Comparison of ENCODE assay signal across 13 cellular contexts in the genomic region with DNA sequence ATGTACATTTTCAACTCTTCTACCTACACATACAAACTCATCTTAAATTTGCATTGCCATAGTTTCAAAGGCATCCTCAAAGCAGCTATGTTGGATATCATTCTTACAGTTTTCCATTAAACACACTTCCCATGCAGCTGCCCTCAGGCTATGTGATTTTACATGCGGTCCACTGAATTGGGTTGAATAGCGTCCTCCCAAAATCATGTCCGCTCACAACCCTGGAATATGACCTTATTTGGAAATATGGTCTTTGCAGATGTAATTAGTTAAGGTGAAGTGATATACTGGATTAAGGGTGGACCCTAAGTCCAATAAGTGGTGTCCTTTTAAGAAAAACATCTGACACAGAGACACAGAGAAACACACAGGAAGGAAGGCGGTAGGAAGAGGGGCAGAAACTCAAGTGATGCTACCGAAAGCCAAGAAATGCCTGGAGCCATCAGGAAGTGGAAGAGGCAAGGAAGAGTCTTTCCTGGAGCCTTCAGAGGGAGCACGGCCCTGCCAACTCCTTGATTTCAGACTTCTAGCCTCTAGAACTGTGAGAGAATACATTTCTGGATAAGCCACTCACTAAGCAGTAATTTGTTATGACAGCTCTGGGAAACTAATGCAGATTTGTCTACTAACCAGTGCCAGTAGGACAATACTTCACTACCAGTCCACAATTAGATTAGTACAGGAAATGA. TPM values are rescaled to one million over a fixed set of nuclear protein-coding genes. Genes with fewer than 3 reads are reported as not detected.
DNase-seq lines count a peak whose midpoint lies in the region; ATAC-seq and TF ChIP-seq lines count a peak whose summit lies in the region.
"Had no signal": no experiment of that assay in that cellular context is flagged by ENCODE, and none has a peak within 500 bp of the region (broad histone marks: within the 10 kb centered on the region; RNA-seq: fewer than 3 reads in every experiment).

No MANE protein-coding gene starts in this region.

- DNase-seq in HCEC 1CT (peak; percentile 26), amniotic epithelial cell (ENCODE audit: low read depth) (peak; percentile 72), right cardiac atrium (peak in 1 of 3 donors; percentile 45), sigmoid colon (no peak), prostate gland (ENCODE audit: low spot score) (no peak)
- DNase-seq in CD8-positive, alpha-beta T cell = no peak
- no peak for DNase-seq in activated CD8-positive, alpha-beta memory T cell treated with anti-CD3 and anti-CD28 coated beads, Interleukin-2, amount 50 U/mL, for 48 hours
- DNase-seq: activated CD8-positive, alpha-beta memory T cell treated with anti-CD3 and anti-CD28 coated beads, Interleukin-2, amount 50 U/mL, for 4 hours; CD4-positive, alpha-beta memory T cell; naive B cell; NCI-H2227 treated with DMSO at 0.1 percent for 48 hours had no signal

- no peak for TF ChIP-seq EP300 in sigmoid colon (IDR thresholded peaks at IDR 0.05)

- no peaks in the 10 kb centered on the region for H3K9me3 Mint-ChIP-seq in CD8-positive, alpha-beta T cell
- H3K9me3 Mint-ChIP-seq: CD4-positive, alpha-beta memory T cell; naive B cell; stimulated activated effector memory CD8-positive, alpha-beta T cell treated with anti-CD3 and anti-CD28 coated beads, Interleukin-12 subunit alpha, Interleukin-12 subunit beta, amount 100 ng/mL, for 72 hours had no signal

- no peaks in the 10 kb centered on the region for H3K9me3 ChIP-seq in right cardiac atrium (ENCODE audit: control insufficient read depth, low read length)
- H3K9me3 ChIP-seq in sigmoid colon = no peaks in the 10 kb centered on the region
- H3K9me3 ChIP-seq in CD8-positive, alpha-beta T cell (ENCODE audit: low read length) = no peaks in the 10 kb centered on the region
- no peaks in the 10 kb centered on the region for H3K9me3 ChIP-seq in prostate gland

- TF ChIP-seq CTCF in sigmoid colon (IDR thresholded peaks at IDR 0.05) (no peak), prostate gland (IDR thresholded peaks at IDR 0.05) (no peak)
- TF ChIP-seq CTCF in CD8-positive, alpha-beta T cell (IDR thresholded peaks at IDR 0.05) = no peak

- POLR2A ChIA-PET in CD8-positive, alpha-beta T cell (lab: Charles Lee) = no interaction called here

- intact Hi-C loops in right cardiac atrium (cut with DNase I) (no loop called here), sigmoid colon (cut with DNase I) (no loop called here), prostate gland (cut with DNase I) (no loop called here)
- intact Hi-C loops in CD8-positive, alpha-beta T cell (cut with DNase I, micrococcal nuclease) = no loop called here

- ATAC-seq in right cardiac atrium = peak; percentile 2 to 16
- ATAC-seq in CD8-positive, alpha-beta T cell = no peak
- ATAC-seq in HG03097 (IDR thresholded peaks at IDR 0.05; ENCODE audit: low FRiP score, unreplicated experiment) = no peak
- ATAC-seq: stimulated activated effector memory CD8-positive, alpha-beta T cell treated with anti-CD3 and anti-CD28 coated beads, Interleukin-12 subunit alpha, Interleukin-12 subunit beta, amount 100 ng/mL, for 72 hours had no signal

- no peaks in the 10 kb centered on the region for H3K36me3 Mint-ChIP-seq in CD8-positive, alpha-beta T cell
- H3K36me3 Mint-ChIP-seq: CD4-positive, alpha-beta memory T cell; naive B cell; stimulated activated effector memory CD8-positive, alpha-beta T cell treated with anti-CD3 and anti-CD28 coated beads, Interleukin-12 subunit alpha, Interleukin-12 subunit beta, amount 100 ng/mL, for 72 hours had no signal

- H3K27me3 ChIP-seq in right cardiac atrium (ENCODE audit: control insufficient read depth, insufficient read depth) = no peaks in the 10 kb centered on the region
- H3K27me3 ChIP-seq in sigmoid colon = no peaks in the 10 kb centered on the region
- no peaks in the 10 kb centered on the region for H3K27me3 ChIP-seq in CD8-positive, alpha-beta T cell (ENCODE audit: insufficient read depth, low read length)
- no peaks in the 10 kb centered on the region for H3K27me3 ChIP-seq in prostate gland (replicated peaks; ENCODE audit: insufficient read depth)

- TF ChIP-seq POLR2A in sigmoid colon (IDR thresholded peaks at IDR 0.05) (no peak), prostate gland (IDR thresholded peaks at IDR 0.05) (no peak)

- WGBS in right cardiac atrium = 41% methylated on average over 6 of the region's 6 CpGs
- WGBS in sigmoid colon, 2 donors = 78 to 83% methylated on average over 6 of the region's 6 CpGs
- WGBS in prostate gland = 89% methylated on average over 6 of the region's 6 CpGs

- peaks cover 8% of the 10 kb centered on the region for H3K27me3 Mint-ChIP-seq in CD8-positive, alpha-beta T cell (ENCODE audit: low read depth)

- H3K27ac Mint-ChIP-seq in CD8-positive, alpha-beta T cell = no peak overlapping the region
- H3K27ac Mint-ChIP-seq: CD4-positive, alpha-beta memory T cell; naive B cell; stimulated activated effector memory CD8-positive, alpha-beta T cell treated with anti-CD3 and anti-CD28 coated beads, Interleukin-12 subunit alpha, Interleukin-12 subunit beta, amount 100 ng/mL, for 72 hours had no signal

- H3K36me3 ChIP-seq in sigmoid colon = no peaks in the 10 kb centered on the region
- H3K36me3 ChIP-seq in CD8-positive, alpha-beta T cell (ENCODE audit: insufficient read depth, low read length) = no peaks in the 10 kb centered on the region
- H3K36me3 ChIP-seq in prostate gland = no peaks in the 10 kb centered on the region

- no peak overlapping the region for H3K4me3 ChIP-seq in right cardiac atrium (ENCODE audit: low read length)
- H3K4me3 ChIP-seq in sigmoid colon = no peak overlapping the region
- H3K4me3 ChIP-seq in CD8-positive, alpha-beta T cell (ENCODE audit: low read depth, low read length) = no peak overlapping the region
- H3K4me3 ChIP-seq in prostate gland = no peak overlapping the region

- H3K4me1 Mint-ChIP-seq in CD8-positive, alpha-beta T cell (ENCODE audit: low read depth) = no peaks in the 10 kb centered on the region
- H3K4me1 Mint-ChIP-seq: naive B cell had no signal

- CTCF ChIA-PET in CD8-positive, alpha-beta T cell (lab: Charles Lee) = interaction anchor here (0.7 to 1.7 kb wide), 2 partner anchors 9 to 20 kb away, joined by 3 read pairs; no protein-coding TSS in a partner anchor

- peak overlapping the region; percentile 97 for H3K27ac ChIP-seq in right cardiac atrium (ENCODE audit: low read length)
- H3K27ac ChIP-seq in sigmoid colon = peak overlapping the region; percentile 56 to 80 (median 77)
- no peak overlapping the region for H3K27ac ChIP-seq in CD8-positive, alpha-beta T cell (ENCODE audit: low read depth, low read length)
- no peak overlapping the region for H3K27ac ChIP-seq in prostate gland

- H3K4me1 ChIP-seq in right cardiac atrium (ENCODE audit: control insufficient read depth, insufficient read depth, low read length) (peaks cover 4% of the 10 kb centered on the region), sigmoid colon (peaks cover 0 to 91% (median 67%) of the 10 kb centered on the region in 4 donors), prostate gland (replicated peaks) (no peaks in the 10 kb centered on the region)
- H3K4me1 ChIP-seq in CD8-positive, alpha-beta T cell (ENCODE audit: insufficient read depth, low read length) = no peaks in the 10 kb centered on the region

- no peak overlapping the region for H3K4me3 Mint-ChIP-seq in CD8-positive, alpha-beta T cell
- H3K4me3 Mint-ChIP-seq: CD4-positive, alpha-beta memory T cell; naive B cell; stimulated activated effector memory CD8-positive, alpha-beta T cell treated with anti-CD3 and anti-CD28 coated beads, Interleukin-12 subunit alpha, Interleukin-12 subunit beta, amount 100 ng/mL, for 72 hours had no signal

RNA-seq across cellular contexts. Expression of a gene that starts 42.6 kb away (rescaled TPM):
- 10 to 100 TPM; 35.4 to 46.5 (median 38.8) TPM for total RNA-seq in right cardiac atrium
- 10.5 TPM for polyA plus RNA-seq in right cardiac atrium
- total RNA-seq in sigmoid colon = 1 to 10 TPM; 6.5 to 8.6 (median 7.0) TPM
- 10 to 100 TPM; 13.2 to 17.5 (median 16.9) TPM for polyA plus RNA-seq in sigmoid colon
- total RNA-seq in CD8-positive, alpha-beta T cell = not detected
- total RNA-seq in prostate gland = 10 to 100 TPM in 1 of 2 donors, 1 to 10 TPM in 1; 2.1 to 10.7 TPM
- polyA plus RNA-seq: CD4-positive, alpha-beta memory T cell had no signal

Comparison
In these comparisons a context has a peak if more than half of its experiments do, and no peak if none do; other contexts are left out.
1. DNase-seq: peak in HCEC 1CT (single experiment) and amniotic epithelial cell (single experiment); none in sigmoid colon (single experiment), CD8-positive, alpha-beta T cell (0 of 7), prostate gland (single experiment) and activated CD8-positive, alpha-beta memory T cell treated with anti-CD3 and anti-CD28 coated beads, Interleukin-2, amount 50 U/mL, for 48 hours (single experiment).
2. ATAC-seq: peak in right cardiac atrium (2 of 2); none in CD8-positive, alpha-beta T cell (single experiment) and HG03097 (single experiment).
3. H3K27ac ChIP-seq: peak in right cardiac atrium (single experiment) and sigmoid colon (4 of 4); none in CD8-positive, alpha-beta T cell (single experiment) and prostate gland (0 of 2).